Comparison of ENCODE assay signal across 1 cellular context in genomic region chr5:111494350-111494999, GRCh38.
TF ChIP-seq lines count a peak whose summit lies in the region.

No MANE protein-coding gene starts in this region.

TF ChIP-seq in HepG2, 621 proteins besides CTCF, POLR2A, EP300 and RAD21 (continued from another document):
- no peak for TF ChIP-seq SNAPC4 (CRISPR knock-in tag; IDR thresholded peaks at IDR 0.05)
- TF ChIP-seq LRRFIP1 (CRISPR knock-in tag; conservative IDR thresholded peaks at IDR 0.05) = no peak
- no peak for TF ChIP-seq ZNF558 (CRISPR knock-in tag; IDR thresholded peaks at IDR 0.05; ENCODE audit: borderline replicate concordance)
